17 cellular contexts compared by ENCODE assay signal in genomic region chr7:127983804-127984332, GRCh38. TPM values are rescaled to one million over a fixed set of nuclear protein-coding genes. Genes with fewer than 3 reads are reported as not detected.
DNase-seq lines count a peak whose midpoint lies in the region; ATAC-seq, FAIRE-seq and TF ChIP-seq lines count a peak whose summit lies in the region.
"Had no signal": no experiment of that assay in that cellular context is flagged by ENCODE, and none has a peak within 500 bp of the region (broad histone marks: within the 10 kb centered on the region; RNA-seq: fewer than 3 reads in every experiment).

No MANE protein-coding gene starts in this region.

- no TSS peak for BruUV-seq in HCT116 (replicated peaks; lab: Mats Ljungman, UMichigan)
- BruUV-seq in HepG2 (replicated peaks; lab: Mats Ljungman, UMichigan), result no TSS peak

- no peaks in the 10 kb centered on the region for H3K27me3 Mint-ChIP-seq in activated T-helper 17 cell treated with anti-CD3 and anti-CD28 coated beads, Interleukin-2, amount 50 U/mL, for 72 hours
- H3K27me3 Mint-ChIP-seq: CD4-positive, CD25-positive, alpha-beta regulatory T cell; natural killer cell treated with Interleukin-12 subunit alpha and Interleukin-12 subunit beta and Interleukin-15 and Interleukin-18, amount 100 ng/mL, for 72 hours had no signal

- H3K27ac ChIP-seq in HCT116 (ENCODE audit: low read depth, low read length), result no peak overlapping the region
- H3K27ac ChIP-seq in HepG2 (ENCODE audit: extremely low read length, insufficient read depth, low read length), result no peak overlapping the region
- H3K27ac ChIP-seq in brain microvascular endothelial cell, result no peak overlapping the region
- H3K27ac ChIP-seq: testis, WERI-Rb-1 had no signal

- ATAC-seq in HCT116, result no peak; the same call in 1 of the 2 replicates
- ATAC-seq in activated T-helper 17 cell treated with anti-CD3 and anti-CD28 coated beads, Interleukin-2, amount 50 U/mL, for 72 hours (replicated peaks), result peak; percentile 86
- ATAC-seq in HepG2, result peak; percentile 41; the same call in 2 of the 3 replicates
- ATAC-seq: sciatic nerve had no signal

- peaks cover 7% of the 10 kb centered on the region; the same call in 1 of the 2 replicates for H3K79me2 ChIP-seq in HCT116 (ENCODE audit: insufficient read depth, low read length)
- H3K79me2 ChIP-seq in HepG2 (ENCODE audit: insufficient read depth, low read length), result no peaks in the 10 kb centered on the region

- H3K4me3 Mint-ChIP-seq in activated T-helper 17 cell treated with anti-CD3 and anti-CD28 coated beads, Interleukin-2, amount 50 U/mL, for 72 hours, result no peak overlapping the region
- H3K4me3 Mint-ChIP-seq: CD4-positive, CD25-positive, alpha-beta regulatory T cell; natural killer cell treated with Interleukin-12 subunit alpha and Interleukin-12 subunit beta and Interleukin-15 and Interleukin-18, amount 100 ng/mL, for 72 hours had no signal

- H3K4me2 ChIP-seq in HCT116 (ENCODE audit: low read length) (no peak overlapping the region), HepG2 (ENCODE audit: low read depth, low read length) (no peak overlapping the region)

- peak overlapping the region; percentile 10 for H3K27ac Mint-ChIP-seq in activated T-helper 17 cell treated with anti-CD3 and anti-CD28 coated beads, Interleukin-2, amount 50 U/mL, for 72 hours
- H3K27ac Mint-ChIP-seq: CD4-positive, CD25-positive, alpha-beta regulatory T cell; natural killer cell treated with Interleukin-12 subunit alpha and Interleukin-12 subunit beta and Interleukin-15 and Interleukin-18, amount 100 ng/mL, for 72 hours had no signal

- H3K9me2 ChIP-seq in HCT116 (ENCODE audit: insufficient read depth), result no peaks in the 10 kb centered on the region

- H3K9me3 Mint-ChIP-seq in activated T-helper 17 cell treated with anti-CD3 and anti-CD28 coated beads, Interleukin-2, amount 50 U/mL, for 72 hours, result no peaks in the 10 kb centered on the region
- H3K9me3 Mint-ChIP-seq: natural killer cell treated with Interleukin-12 subunit alpha and Interleukin-12 subunit beta and Interleukin-15 and Interleukin-18, amount 100 ng/mL, for 72 hours had no signal

- intact Hi-C loops in HCT116 (cut with micrococcal nuclease), result no loop called here
- intact Hi-C loops in HepG2 (cut with micrococcal nuclease; ENCODE audit: unreplicated experiment), result no loop called here

- POLR2A ChIA-PET in HCT116 (lab: Charles Lee), result no interaction called here
- POLR2A ChIA-PET in HepG2 (lab: Yijun Ruan, JAX), result no interaction called here

- 92% methylated on average over 5 of the region's 5 CpGs for WGBS in HepG2 (ENCODE audit: low lambda C conversion rate)

- no peak overlapping the region for H2AFZ ChIP-seq in HCT116 (ENCODE audit: low read depth, low read length, poor library complexity, severe bottlenecking)
- no peak overlapping the region for H2AFZ ChIP-seq in HepG2 (ENCODE audit: low read length)

- TF ChIP-seq POLR2A in HCT116 (IDR thresholded peaks at IDR 0.05; ENCODE audit: borderline replicate concordance, extremely low read depth, insufficient read depth, insufficient read length) (no peak), HepG2 (IDR thresholded peaks at IDR 0.05; ENCODE audit: insufficient read depth in 1 of 2, low read depth in 2 of 2, low read length in 2 of 2) (no peak)

- H3K4me1 Mint-ChIP-seq in activated T-helper 17 cell treated with anti-CD3 and anti-CD28 coated beads, Interleukin-2, amount 50 U/mL, for 72 hours, result peaks cover 15% of the 10 kb centered on the region

- H3K4me1 ChIP-seq in HCT116 (ENCODE audit: control insufficient read depth in 1 of 2, insufficient read depth in 2 of 2, low read length in 2 of 2) (peaks cover 0 to 16% of the 10 kb centered on the region in 2 experiments; a peak in 1 of 4 replicates), HepG2 (ENCODE audit: insufficient read depth, low read length) (no peaks in the 10 kb centered on the region; the same call in 1 of the 2 replicates)

- TF ChIP-seq RAD21 in HCT116 (IDR thresholded peaks at IDR 0.05; ENCODE audit: low read depth) (no peak), HepG2 (CRISPR knock-in tag; IDR thresholded peaks at IDR 0.05) (no peak)

- H3K36me3 ChIP-seq in HCT116 (ENCODE audit: control insufficient read depth in 1 of 2, insufficient read depth in 2 of 2, low read length in 2 of 2) (no peaks in the 10 kb centered on the region), HepG2 (replicated peaks in 1 of 2; ENCODE audit: control insufficient read depth in 1 of 2, insufficient read depth in 2 of 2, low read length in 2 of 2) (peaks cover 2 to 17% of the 10 kb centered on the region in 2 experiments; a peak in 4 of 5 replicates), brain microvascular endothelial cell (replicated peaks) (no peaks in the 10 kb centered on the region), H7 (replicated peaks; ENCODE audit: control insufficient read depth, insufficient read depth, low read length) (no peaks in the 10 kb centered on the region)

- RAD21 ChIA-PET in HCT116 (lab: Charles Lee; ENCODE audit: low non-redundant PET in 1 of 2, low total read pairs in 2 of 2, uncharacterized antibody in 2 of 2, unreplicated experiment in 2 of 2), result no interaction called here

- in situ Hi-C loops in HepG2 (cut with HindIII; ENCODE audit: extremely low pct_ligation_motif_present, low pct_unique_long_range_greater_than_20kb), result no loop called here
- in situ Hi-C loops in brain microvascular endothelial cell (cut with HindIII; ENCODE audit: low pct_ligation_motif_present, low sequenced_read_pairs), result no loop called here

- H3K27me3 ChIP-seq in HCT116 (ENCODE audit: insufficient read depth, low read length), result no peaks in the 10 kb centered on the region
- H3K27me3 ChIP-seq in HepG2 (ENCODE audit: control insufficient read depth in 1 of 2, insufficient read depth in 2 of 2, low read length in 2 of 2), result no peaks in the 10 kb centered on the region
- H3K27me3 ChIP-seq in brain microvascular endothelial cell (replicated peaks), result no peaks in the 10 kb centered on the region
- H3K27me3 ChIP-seq in H7 (ENCODE audit: control insufficient read depth, insufficient read depth, low read length), result no peaks in the 10 kb centered on the region
- H3K27me3 ChIP-seq: testis had no signal

- H3K36me3 Mint-ChIP-seq in activated T-helper 17 cell treated with anti-CD3 and anti-CD28 coated beads, Interleukin-2, amount 50 U/mL, for 72 hours (ENCODE audit: low read depth), result peaks cover 40% of the 10 kb centered on the region

- H3K9ac ChIP-seq in HCT116 (ENCODE audit: low read length), result no peak overlapping the region
- no peak overlapping the region for H3K9ac ChIP-seq in HepG2 (ENCODE audit: insufficient read depth, low read depth, low read length)

- H3K9me3 ChIP-seq in HCT116 (ENCODE audit: control insufficient read depth in 1 of 2, insufficient read depth in 1 of 2, low read depth in 1 of 2, low read length in 2 of 2), result 0 out of 4 replicates have a peak, but pooled peaks cover 0 to 4% of the 10 kb centered on the region in 2 experiments
- H3K9me3 ChIP-seq in HepG2 (ENCODE audit: low read length), result no peaks in the 10 kb centered on the region
- H3K9me3 ChIP-seq: testis had no signal

- DNase-seq in DMS53 (lab: John Stamatoyannopoulos, UW), result peak; percentile 83
- no peak for DNase-seq in HCT116 (ENCODE audit: low read depth, low spot score)
- peak; percentile 14 for DNase-seq in HepG2 (ENCODE audit: low spot score)
- no peak for DNase-seq in KG1 (lab: John Stamatoyannopoulos, UW)
- DNase-seq in brain microvascular endothelial cell, result no peak
- no peak for DNase-seq in H7
- DNase-seq in DMS153 treated with DMSO at 0.1 percent for 48 hours (lab: John Stamatoyannopoulos, UW; ENCODE audit: unreplicated experiment), result no peak
- DNase-seq: CD4-positive, CD25-positive, alpha-beta regulatory T cell; islet precursor cell; NCI-H510A; testis; WERI-Rb-1 had no signal

- H3K4me3 ChIP-seq in HCT116 (replicated peaks in 1 of 2; ENCODE audit: low read depth in 1 of 2, low read length in 2 of 2), result no peak overlapping the region
- no peak overlapping the region for H3K4me3 ChIP-seq in HepG2 (replicated peaks in 1 of 3; ENCODE audit: insufficient read depth in 1 of 3, low read depth in 2 of 3, low read length in 3 of 3)
- no peak overlapping the region for H3K4me3 ChIP-seq in brain microvascular endothelial cell (ENCODE audit: low read depth, low read length)
- H3K4me3 ChIP-seq in H7 (ENCODE audit: insufficient read depth, low read depth, low read length), result no peak overlapping the region
- H3K4me3 ChIP-seq: testis had no signal

- no peak for FAIRE-seq in HepG2 (lab: Jason Lieb, UNC)
- FAIRE-seq: colon had no signal

- H4K20me1 ChIP-seq in HCT116 (ENCODE audit: insufficient read depth), result no peaks in the 10 kb centered on the region
- H4K20me1 ChIP-seq in HepG2 (ENCODE audit: insufficient read depth, low read length), result 0 out of 2 replicates have a peak, but pooled peaks cover 3% of the 10 kb centered on the region

- CTCF ChIA-PET in HCT116 (lab: Charles Lee) (no interaction called here), HepG2 (lab: Yijun Ruan, JAX; ENCODE audit: low intra/inter-chr PET ratio, low total read pairs) (no interaction called here)

- TF ChIP-seq EP300 in HepG2 (IDR thresholded peaks at IDR 0.05; ENCODE audit: low read depth in 2 of 2, low read length in 2 of 2) (no peak), HepG2 (CRISPR knock-in tag; IDR thresholded peaks at IDR 0.05; ENCODE audit: borderline replicate concordance) (no peak)

- TF ChIP-seq CTCF in HCT116 (IDR thresholded peaks at IDR 0.05 in 2 of 3, conservative IDR thresholded peaks at IDR 0.05 in 1 of 3; ENCODE audit: borderline replicate concordance in 1 of 3, insufficient read depth in 1 of 3, low read depth in 2 of 3, low read length in 2 of 3), result no peak
- TF ChIP-seq CTCF in HepG2 (CRISPR knock-in tag; IDR thresholded peaks at IDR 0.05), result no peak
- no peak for TF ChIP-seq CTCF in brain microvascular endothelial cell (IDR thresholded peaks at IDR 0.05; ENCODE audit: low read depth, low read length, missing control alignments)

RNA-seq across cellular contexts. Expression of gene LRRC4, which starts 47.4 kb away (rescaled TPM):
- not detected for total RNA-seq in HCT116 (2021; ENCODE audit: unreplicated experiment)
- 0.09 and 0.16 TPM in 2 replicates for polyA plus RNA-seq in HCT116 (2012)
- under 1 TPM in 1 of 2 donors, not detected in 1; 0.13 TPM for total RNA-seq in activated T-helper 17 cell treated with anti-CD3 and anti-CD28 coated beads, Interleukin-2, amount 50 U/mL, for 72 hours
- total RNA-seq in HepG2 (2016; rRNA removed; fragmentation: Illumina TruSeq; extraction: Trizol), result not detected in 2 replicates
- not detected in 2 replicates for total RNA-seq in HepG2 (2016; cell fraction: cytosol; rRNA removed; fragmentation: Illumina TruSeq; extraction: Trizol; ENCODE audit: low read depth)
- total RNA-seq in HepG2 (2016; cell fraction: insoluble cytoplasmic fraction; rRNA removed; fragmentation: Illumina TruSeq; extraction: Trizol), result not detected in 2 replicates
- total RNA-seq in HepG2 (2016; cell fraction: membrane; rRNA removed; fragmentation: Illumina TruSeq; extraction: Trizol), result not detected in 2 replicates
- not detected in 2 replicates for total RNA-seq in HepG2 (2016; cell fraction: nucleus; rRNA removed; fragmentation: Illumina TruSeq; extraction: Trizol)
- polyA plus RNA-seq in HepG2 (2011; rRNA removed), result not detected in 2 replicates
- polyA plus RNA-seq in HepG2 (2011; cell fraction: cytosol; rRNA removed), result not detected in 2 replicates
- not detected in 2 replicates for polyA plus RNA-seq in HepG2 (2011; cell fraction: nucleus; rRNA removed)
- polyA plus RNA-seq in HepG2 (2012), result 0.08 and 0.23 TPM in 2 replicates
- polyA plus RNA-seq in HepG2 (2016; cell fraction: cytosol; fragmentation: Illumina TruSeq; extraction: Trizol; ENCODE audit: low read depth), result not detected in 2 replicates
- polyA plus RNA-seq in HepG2 (2016; cell fraction: insoluble cytoplasmic fraction; fragmentation: Illumina TruSeq; extraction: Trizol; ENCODE audit: low read depth), result not detected in 2 replicates
- not detected in 2 replicates for polyA plus RNA-seq in HepG2 (2016; cell fraction: membrane; fragmentation: Illumina TruSeq; extraction: Trizol; ENCODE audit: low read depth)
- polyA plus RNA-seq in HepG2 (2016; cell fraction: nucleus; fragmentation: Illumina TruSeq; extraction: Trizol; ENCODE audit: insufficient read depth, low read depth), result not detected in 2 replicates
- not detected in 2 replicates for polyA minus RNA-seq in HepG2 (2011; rRNA and poly(A)+ RNA removed; ENCODE audit: low replicate concordance)
- polyA minus RNA-seq in HepG2 (2011; cell fraction: cytosol; rRNA and poly(A)+ RNA removed), result not detected in 2 replicates
- polyA minus RNA-seq in HepG2 (2011; cell fraction: nucleus; rRNA and poly(A)+ RNA removed), result not detected in 2 replicates
- 5.8 and 5.9 TPM in 2 replicates for total RNA-seq in H7 (2014; rRNA removed; shearing (Covaris generic))
- total RNA-seq: CD4-positive, CD25-positive, alpha-beta regulatory T cell; SK-MEL-5 had no signal

Comparison
In these comparisons a context has a peak if more than half of its experiments do, and no peak if none do; other contexts are left out.
1. DNase-seq: peak in DMS53 (single experiment) and HepG2 (single experiment); none in HCT116 (single experiment), KG1 (single experiment), brain microvascular endothelial cell (single experiment), H7 (single experiment) and DMS153 treated with DMSO at 0.1 percent for 48 hours (single experiment).